In genomic region chr1:178266619-178267066, GRCh38 we compare ENCODE assay signal across 1 cellular context.
TF ChIP-seq lines count a peak whose summit lies in the region.

No MANE protein-coding gene starts in this region.

TF ChIP-seq in HCT116, 20 proteins besides CTCF, POLR2A, EP300 and RAD21:
- TF ChIP-seq TCF7L2 (IDR thresholded peaks at IDR 0.05; ENCODE audit: borderline replicate concordance, extremely low read depth, insufficient read depth, insufficient read length) (no peak), SIN3A (IDR thresholded peaks at IDR 0.05; ENCODE audit: low read depth) (no peak), ZBTB33 (IDR thresholded peaks at IDR 0.05; ENCODE audit: extremely low read depth, insufficient replicate concordance, low read length) (no peak), ZNF274 (IDR thresholded peaks at IDR 0.05; ENCODE audit: low read depth, low read length) (no peak), EGR1 (IDR thresholded peaks at IDR 0.05; ENCODE audit: low read depth) (no peak), ATF3 (IDR thresholded peaks at IDR 0.05) (no peak), ELF1 (IDR thresholded peaks at IDR 0.05; ENCODE audit: borderline replicate concordance, low read depth) (no peak), REST (IDR thresholded peaks at IDR 0.05; ENCODE audit: low read depth) (no peak), CBX3 (IDR thresholded peaks at IDR 0.05; ENCODE audit: low read depth) (no peak), EZH2phosphoT487 (IDR thresholded peaks at IDR 0.05; ENCODE audit: borderline replicate concordance) (no peak), YY1 (IDR thresholded peaks at IDR 0.05; ENCODE audit: extremely low read depth, insufficient replicate concordance, low read depth, low read length) (no peak), CEBPB (IDR thresholded peaks at IDR 0.05; ENCODE audit: low read depth) (no peak), POLR2AphosphoS5 (IDR thresholded peaks at IDR 0.05; ENCODE audit: low read depth, low read length) (no peak), FOSL1 (IDR thresholded peaks at IDR 0.05; ENCODE audit: low read depth) (no peak), ZFX (IDR thresholded peaks at IDR 0.05) (no peak)
